Comparison of ENCODE assay signal across 7 cellular contexts in the genomic region with DNA sequence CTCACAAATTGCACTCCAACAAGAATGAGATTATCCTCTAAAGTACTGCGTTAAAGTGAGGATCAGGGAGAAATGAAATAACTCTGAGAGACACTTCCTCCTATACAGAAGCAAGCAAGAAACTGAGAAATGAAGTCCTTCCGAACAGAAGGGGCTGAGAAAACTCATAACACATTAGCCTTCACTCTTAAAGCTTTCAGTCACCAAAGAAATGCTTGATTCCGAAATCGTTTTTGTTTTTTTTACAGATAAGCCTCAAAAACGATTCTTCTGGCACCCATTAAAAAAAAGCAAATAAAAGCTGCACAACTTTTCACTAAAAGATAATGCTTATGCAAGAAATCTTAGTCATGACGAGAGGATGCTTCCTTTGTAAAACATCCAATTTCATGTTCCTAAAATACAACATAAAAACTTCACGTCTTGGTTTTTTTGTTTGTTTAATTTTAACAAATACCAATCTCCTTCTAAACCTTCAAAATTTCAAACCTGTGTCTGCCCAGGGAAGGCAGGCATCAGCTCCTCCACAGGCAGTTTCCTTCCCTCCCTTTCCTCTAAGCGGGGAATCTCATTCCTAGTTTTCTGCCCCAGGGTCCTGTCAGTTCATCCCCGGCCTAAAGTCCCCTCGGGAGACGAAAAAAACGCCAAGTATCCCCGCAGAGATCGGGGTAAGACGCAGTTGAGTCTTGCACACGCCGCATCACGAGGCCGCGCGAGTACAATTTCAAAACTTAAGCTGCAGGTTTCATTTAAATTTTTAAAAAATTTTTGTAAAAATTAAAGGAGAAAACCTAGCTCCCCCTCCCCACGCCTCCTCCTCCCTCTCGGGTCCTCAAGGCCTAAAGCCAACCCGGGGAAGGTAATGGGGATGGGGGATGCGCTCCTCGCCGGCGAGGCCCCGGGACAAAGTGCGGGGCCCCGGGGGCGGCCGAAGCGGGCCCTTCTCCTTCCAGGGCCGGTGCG. TPM values are rescaled to one million over a fixed set of nuclear protein-coding genes. Genes with fewer than 3 reads are reported as not detected.
DNase-seq lines count a peak whose midpoint lies in the region; ATAC-seq and TF ChIP-seq lines count a peak whose summit lies in the region.

No MANE protein-coding gene starts in this region.

- H3K4me3 Mint-ChIP-seq in activated CD4-positive, alpha-beta memory T cell treated with anti-CD3 and anti-CD28 coated beads, Interleukin-2, amount 10 ng/mL, durations not matched to agents 7 days and 5 days: peak overlapping the region; percentile 92

- TF ChIP-seq EP300 in gastroesophageal sphincter (IDR thresholded peaks at IDR 0.05): no peak

- no peaks in the 10 kb centered on the region for H3K27me3 ChIP-seq in gastroesophageal sphincter

- no peaks in the 10 kb centered on the region for H3K9me3 ChIP-seq in gastroesophageal sphincter

- H3K27me3 Mint-ChIP-seq in activated CD4-positive, alpha-beta memory T cell treated with anti-CD3 and anti-CD28 coated beads, Interleukin-2, amount 10 ng/mL, durations not matched to agents 7 days and 5 days: no peaks in the 10 kb centered on the region

- TF ChIP-seq CTCF in gastroesophageal sphincter (IDR thresholded peaks at IDR 0.05): no peak

- no peak for TF ChIP-seq POLR2A in gastroesophageal sphincter (IDR thresholded peaks at IDR 0.05)

- ATAC-seq in gastroesophageal sphincter (no peak), GM19395 (IDR thresholded peaks at IDR 0.05; ENCODE audit: unreplicated experiment) (no peak), GM21381 (IDR thresholded peaks at IDR 0.05; ENCODE audit: unreplicated experiment) (no peak)

- CTCF ChIA-PET in activated CD4-positive, alpha-beta memory T cell treated with anti-CD3 and anti-CD28 coated beads, Interleukin-2, amount 10 ng/mL, durations not matched to agents 7 days and 5 days (lab: Charles Lee): interaction anchor here (0.8 to 2.4 kb wide), 8 partner anchors 34 to 220 kb away, joined by 3 to 8 read pairs (median 5); a partner anchor contains a TSS

- DNase-seq in GM03348 (ENCODE audit: low spot score): peak; percentile 34
- peak; percentile 32 for DNase-seq in HuH-7 (ENCODE audit: low spot score)
- peak; percentile 20 for DNase-seq in activated CD4-positive, alpha-beta memory T cell treated with anti-CD3 and anti-CD28 coated beads, Interleukin-2, amount 10 ng/mL, durations not matched to agents 7 days and 5 days
- DNase-seq in putamen (ENCODE audit: low spot score): peak; percentile 16

- WGBS in gastroesophageal sphincter (ENCODE audit: low coverage in 1 of 2), 2 donors: 0% methylated on average over 9 to 20 of the region's 36 CpGs

- H3K36me3 Mint-ChIP-seq in activated CD4-positive, alpha-beta memory T cell treated with anti-CD3 and anti-CD28 coated beads, Interleukin-2, amount 10 ng/mL, durations not matched to agents 7 days and 5 days (ENCODE audit: low read depth): peaks cover 44% of the 10 kb centered on the region

- H3K36me3 ChIP-seq in gastroesophageal sphincter: peaks cover 0 to 17% of the 10 kb centered on the region in 2 donors

- peaks cover 0 to 62% (median 30%) of the 10 kb centered on the region in 3 donors for H3K4me1 ChIP-seq in gastroesophageal sphincter

- peak overlapping the region; percentile 80 to 98 (median 96) for H3K27ac ChIP-seq in gastroesophageal sphincter

- H3K9me3 Mint-ChIP-seq in activated CD4-positive, alpha-beta memory T cell treated with anti-CD3 and anti-CD28 coated beads, Interleukin-2, amount 10 ng/mL, durations not matched to agents 7 days and 5 days: no peaks in the 10 kb centered on the region

- peak overlapping the region; percentile 84 to 98 for H3K4me3 ChIP-seq in gastroesophageal sphincter

- POLR2A ChIA-PET in activated CD4-positive, alpha-beta memory T cell treated with anti-CD3 and anti-CD28 coated beads, Interleukin-2, amount 10 ng/mL, durations not matched to agents 7 days and 5 days (lab: Charles Lee): interaction anchor here (0.8 to 5.4 kb wide), 18 partner anchors 8 to 691 kb away, joined by 3 to 100 read pairs (median 8); a partner anchor contains a TSS

- peak overlapping the region; percentile 87 for H3K27ac Mint-ChIP-seq in activated CD4-positive, alpha-beta memory T cell treated with anti-CD3 and anti-CD28 coated beads, Interleukin-2, amount 10 ng/mL, durations not matched to agents 7 days and 5 days

- peaks cover 56% of the 10 kb centered on the region for H3K4me1 Mint-ChIP-seq in activated CD4-positive, alpha-beta memory T cell treated with anti-CD3 and anti-CD28 coated beads, Interleukin-2, amount 10 ng/mL, durations not matched to agents 7 days and 5 days

RNA-seq across cellular contexts. Expression of a gene that starts 1.1 kb away (rescaled TPM):
- 10 to 100 TPM; 84.5 to 86.2 TPM for total RNA-seq in activated CD4-positive, alpha-beta memory T cell treated with anti-CD3 and anti-CD28 coated beads, Interleukin-2, amount 10 ng/mL, durations not matched to agents 7 days and 5 days
- 10 to 100 TPM; 56.0 to 77.8 (median 69.6) TPM for total RNA-seq in gastroesophageal sphincter

RNA-seq across cellular contexts. Expression of a gene that starts 36.5 kb away (rescaled TPM):
- 10 to 100 TPM; 68.9 to 71.6 TPM for total RNA-seq in activated CD4-positive, alpha-beta memory T cell treated with anti-CD3 and anti-CD28 coated beads, Interleukin-2, amount 10 ng/mL, durations not matched to agents 7 days and 5 days
- total RNA-seq in gastroesophageal sphincter: 100 to 1,000 TPM; 104 to 144 (median 108) TPM

RNA-seq across cellular contexts. Expression of a gene that starts 57.4 kb away (rescaled TPM):
- total RNA-seq in activated CD4-positive, alpha-beta memory T cell treated with anti-CD3 and anti-CD28 coated beads, Interleukin-2, amount 10 ng/mL, durations not matched to agents 7 days and 5 days: 10 to 100 TPM; 27.1 to 29.0 TPM
- total RNA-seq in gastroesophageal sphincter: 10 to 100 TPM; 19.1 to 32.5 (median 28.9) TPM
